ENCODE assay signal across 8 cellular contexts in the genomic region with DNA sequence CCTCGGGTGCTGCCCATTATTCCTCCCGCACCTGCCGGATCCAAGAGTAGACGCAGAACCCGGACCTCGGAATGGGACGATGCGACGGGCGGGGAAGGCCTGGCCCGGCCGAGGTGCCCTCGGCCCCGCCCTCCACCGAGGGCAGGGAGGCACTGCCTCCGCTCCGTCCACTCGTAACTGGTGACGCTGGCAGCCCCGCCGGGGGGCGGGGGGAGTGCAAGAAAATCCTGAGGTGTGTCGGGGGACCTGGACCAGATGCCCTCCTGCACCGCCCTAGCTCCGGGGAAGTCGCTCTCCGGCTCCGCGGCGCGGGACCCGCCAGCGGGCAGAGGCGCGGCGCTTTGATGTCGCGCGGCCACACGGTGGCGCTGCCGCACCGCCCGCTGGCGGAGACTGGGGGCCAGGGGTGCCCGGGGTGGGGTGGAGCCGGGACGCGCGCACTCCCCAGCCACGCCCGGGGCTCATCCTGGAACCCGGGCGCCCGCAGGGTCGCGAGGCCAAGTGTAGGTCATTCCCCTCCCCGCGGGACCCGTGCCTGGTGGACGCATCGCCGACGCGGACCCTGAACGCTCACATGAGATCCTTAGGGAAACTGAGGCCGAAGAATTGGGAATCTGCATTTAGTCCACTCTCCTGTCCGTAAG.
DNase-seq lines count a peak whose midpoint lies in the region; ATAC-seq and TF ChIP-seq lines count a peak whose summit lies in the region.

No MANE protein-coding gene starts in this region.

- no peak for DNase-seq in HFFc6
- DNase-seq in NCI-H1092 (lab: John Stamatoyannopoulos, UW): peak; percentile 21
- peak; percentile 5 for DNase-seq in activated CD8-positive, alpha-beta memory T cell treated with anti-CD3 and anti-CD28 coated beads, Interleukin-2, amount 50 U/mL, for 1 hour (ENCODE audit: extremely low read depth)
- DNase-seq in epidermal melanocyte (ENCODE audit: insufficient read length, low spot score): peak; percentile 45
- peak; percentile 40 for DNase-seq in middle frontal gyrus (ENCODE audit: extremely low spot score, low spot score)
- DNase-seq in stimulated activated CD8-positive, alpha-beta memory T cell treated with anti-CD3 and anti-CD28 coated beads, Interleukin-2, amount 100 ng/mL, for 1 hour (ENCODE audit: low read depth in 2 of 2): peak; percentile 13 to 24
- no peak for DNase-seq in cortex of kidney (lab: John Stamatoyannopoulos, UW)

- H3K4me1 Mint-ChIP-seq in HFFc6 (ENCODE audit: low read depth): peaks cover 16% of the 10 kb centered on the region

- TF ChIP-seq CTCF in HFFc6 (IDR thresholded peaks at IDR 0.05): peak; percentile 99

- peak; percentile 88 for ATAC-seq in GM18498 (IDR thresholded peaks at IDR 0.05; ENCODE audit: unreplicated experiment)

- no peaks in the 10 kb centered on the region for H3K9me3 Mint-ChIP-seq in HFFc6

- peaks cover 7% of the 10 kb centered on the region for H3K27me3 Mint-ChIP-seq in HFFc6 (ENCODE audit: insufficient read depth)

- no peaks in the 10 kb centered on the region for H3K36me3 Mint-ChIP-seq in HFFc6 (ENCODE audit: low read depth)

- no peak overlapping the region for H3K27ac Mint-ChIP-seq in HFFc6

- H3K4me3 Mint-ChIP-seq in HFFc6: peak overlapping the region; percentile 72

Comparison
In these comparisons a context has a peak if more than half of its experiments do, and no peak if none do; other contexts are left out.
1. DNase-seq: peak in NCI-H1092 (single experiment), activated CD8-positive, alpha-beta memory T cell treated with anti-CD3 and anti-CD28 coated beads, Interleukin-2, amount 50 U/mL, for 1 hour (single experiment), epidermal melanocyte (single experiment), middle frontal gyrus (single experiment) and stimulated activated CD8-positive, alpha-beta memory T cell treated with anti-CD3 and anti-CD28 coated beads, Interleukin-2, amount 100 ng/mL, for 1 hour (2 of 2); none in HFFc6 (single experiment) and cortex of kidney (single experiment).